16 cellular contexts compared by ENCODE assay signal in genomic region chr7:106083717-106084116, GRCh38.
"Had no signal": no experiment of that assay in that cellular context is flagged by ENCODE, and none has a peak within 500 bp of the region (broad histone marks: within the 10 kb centered on the region; RNA-seq: fewer than 3 reads in every experiment).

No MANE protein-coding gene starts in this region.

- H3K9me3 ChIP-seq: testis had no signal

- H3K27me3 Mint-ChIP-seq: activated naive CD8-positive, alpha-beta T cell; type B pancreatic cell had no signal

- ATAC-seq: activated CD8-positive, alpha-beta memory T cell treated with anti-CD3 and anti-CD28 coated beads, Interleukin-2, amount 10 ng/mL, durations not matched to agents 7 days and 5 days; effector memory CD8-positive, alpha-beta T cell had no signal

- H3K4me2 ChIP-seq: hepatocyte had no signal

- H2AFZ ChIP-seq: hepatocyte had no signal

- H3K79me2 ChIP-seq: hepatocyte had no signal

- H3K9me3 Mint-ChIP-seq: effector memory CD8-positive, alpha-beta T cell; type B pancreatic cell had no signal

- H3K27me3 ChIP-seq: hepatocyte, testis had no signal

- H3K4me3 ChIP-seq: hepatocyte, lung, testis had no signal

- H3K27ac ChIP-seq: hepatocyte, testis had no signal

- DNase-seq: activated CD8-positive, alpha-beta memory T cell treated with anti-CD3 and anti-CD28 coated beads, Interleukin-2, amount 10 ng/mL, durations not matched to agents 7 days and 5 days; amygdala; effector memory CD8-positive, alpha-beta T cell; occipital lobe; posterior cingulate gyrus; stimulated activated CD4-positive, alpha-beta T cell treated with anti-CD3 and anti-CD28 coated beads, Interleukin-12 subunit alpha, Interleukin-12 subunit beta, amount 100 ng/mL, for 4 hours; stimulated activated CD4-positive, alpha-beta T cell treated with anti-CD3 and anti-CD28 coated beads, Interleukin-1b, Interleukin-23, amount 100 ng/mL, for 48 hours; stimulated activated CD8-positive, alpha-beta memory T cell treated with anti-CD3 and anti-CD28 coated beads, Interleukin-4, amount 100 ng/mL, for 48 hours; T-helper 1 cell; T-helper 9 cell; testis had no signal

- H3K27ac Mint-ChIP-seq: activated CD8-positive, alpha-beta memory T cell treated with anti-CD3 and anti-CD28 coated beads, Interleukin-2, amount 10 ng/mL, durations not matched to agents 7 days and 5 days; activated naive CD8-positive, alpha-beta T cell; effector memory CD8-positive, alpha-beta T cell; mesothelial cell of epicardium; type B pancreatic cell had no signal

- H3K4me1 ChIP-seq: testis had no signal

- H3K4me3 Mint-ChIP-seq: activated CD8-positive, alpha-beta memory T cell treated with anti-CD3 and anti-CD28 coated beads, Interleukin-2, amount 10 ng/mL, durations not matched to agents 7 days and 5 days; activated naive CD8-positive, alpha-beta T cell; effector memory CD8-positive, alpha-beta T cell; mesothelial cell of epicardium; type B pancreatic cell had no signal
